8 cellular contexts compared by ENCODE assay signal in the genomic region with DNA sequence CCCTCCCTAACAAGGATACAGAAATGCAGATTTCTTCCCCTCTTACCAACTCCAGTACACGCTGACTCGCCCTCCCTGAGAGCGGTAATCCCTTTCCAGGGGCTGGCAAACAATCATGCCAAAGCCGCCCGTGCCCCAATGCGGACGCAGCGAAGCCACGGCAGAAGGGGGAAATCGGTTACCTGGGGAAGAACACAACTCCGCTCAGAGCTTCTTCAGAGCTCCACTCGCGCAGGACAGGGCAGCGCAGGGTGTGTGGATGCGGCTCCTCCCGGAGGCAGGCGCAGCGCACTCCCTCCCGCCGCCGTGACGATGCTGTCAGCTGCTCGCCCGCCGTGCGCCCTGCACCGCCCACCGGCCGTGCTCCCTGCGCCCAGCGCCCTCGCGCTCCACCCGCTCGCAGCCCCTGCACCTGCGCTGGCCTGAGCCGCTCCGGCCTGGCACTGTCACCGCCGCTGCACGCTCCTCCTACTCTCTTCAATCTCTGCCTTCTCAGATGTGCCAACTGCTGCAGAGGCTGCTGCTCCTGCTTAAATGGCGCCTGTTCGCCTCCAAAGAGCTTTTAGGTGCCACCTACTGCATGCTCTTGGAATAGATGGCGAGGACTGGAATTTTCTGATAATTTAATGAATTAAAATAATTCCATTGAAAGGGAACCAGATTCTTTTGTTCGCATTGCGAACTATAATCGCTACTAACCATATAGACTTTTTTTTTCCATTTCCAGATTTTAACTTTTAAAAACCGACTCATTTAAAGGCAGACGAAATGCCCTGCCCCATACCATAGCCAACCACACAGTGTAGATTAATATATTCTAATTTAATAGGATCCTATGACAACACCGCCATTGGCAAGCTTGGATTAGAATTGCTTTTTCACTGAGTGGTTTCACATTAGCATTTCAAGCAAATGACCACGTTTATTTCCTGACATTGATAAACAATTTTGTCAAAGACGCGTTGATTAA. TPM values are rescaled to one million over a fixed set of nuclear protein-coding genes. Genes with fewer than 3 reads are reported as not detected.
DNase-seq lines count a peak whose midpoint lies in the region; ATAC-seq, FAIRE-seq and TF ChIP-seq lines count a peak whose summit lies in the region.

DIRAS2 (minus strand) TSS at position 255 of the 970 bp plus-strand sequence. CDS start 28,997 bp downstream, outside the sequence.

- peaks cover 0 to 3% of the 10 kb centered on the region in 2 experiments; a peak in 3 of 4 replicates for H3K27me3 ChIP-seq in GM12878 (replicated peaks in 1 of 2; ENCODE audit: control insufficient read depth in 2 of 2, insufficient read depth in 2 of 2, low read length in 1 of 2)

- H3K4me1 ChIP-seq in HEK293 (ENCODE audit: control insufficient read depth, insufficient read depth, low read length) (no peaks in the 10 kb centered on the region), GM12878 (ENCODE audit: control insufficient read depth, insufficient read depth, low read length) (no peaks in the 10 kb centered on the region)

- no peak for TF ChIP-seq CTCF in HEK293 (tag by site-specific recombination; IDR thresholded peaks at IDR 0.05)
- TF ChIP-seq CTCF in GM12878 (IDR thresholded peaks at IDR 0.05 in 2 of 3, conservative IDR thresholded peaks at IDR 0.05 in 1 of 3; ENCODE audit: control insufficient read depth in 2 of 3, extremely low read depth in 1 of 3, insufficient read depth in 1 of 3, low read depth in 3 of 3, low read length in 3 of 3) = 0 out of 6 replicates have a peak, but pooled peaks of 1 of the 3 experiments have one; percentile 1

- intact Hi-C loops in GM12878 (cut with micrococcal nuclease; ENCODE audit: unreplicated experiment) = no loop called here

- no peak for TF ChIP-seq POLR2A in GM12878 (IDR thresholded peaks at IDR 0.05; ENCODE audit: low read depth, low read length)

- in situ Hi-C loops in GM12878 (cut with MboI) = no loop called here

- H3K4me2 ChIP-seq in GM12878 (ENCODE audit: control insufficient read depth, insufficient read depth) = 0 out of 2 replicates have a peak within 1 kb of the TSS, but pooled peaks have one; percentile 47

- WGBS in GM12878 (ENCODE audit: insufficient coverage, insufficient replicate concordance, low lambda C conversion rate, missing lambda C conversion rate) = 9% methylated on average over 48 of the region's 53 CpGs

- RAD21 ChIA-PET in GM12878 (lab: Charles Lee; ENCODE audit: unreplicated experiment) = no interaction called here

- H2AFZ ChIP-seq in GM12878 (ENCODE audit: control insufficient read depth, low read depth, low read length) = peak within 1 kb of the TSS; percentile 4; the same call in 1 of the 2 replicates

- peak; percentile 16; the same call in 1 of the 2 replicates for TF ChIP-seq RAD21 in GM12878 (IDR thresholded peaks at IDR 0.05; ENCODE audit: insufficient read depth, low read depth, low read length)

- DNase-seq in COLO668 (lab: John Stamatoyannopoulos, UW; ENCODE audit: unreplicated experiment) (peak; percentile 93), NCI-H510A treated with DMSO at 0.1 percent for 48 hours (lab: John Stamatoyannopoulos, UW) (peak; percentile 89), GM12878 (ENCODE audit: low read depth, low spot score) (no peak), iPS DF 19.7 (ENCODE audit: low read depth, low spot score) (peak; percentile 47), retina (peak; percentile 96)

- ATAC-seq in GM12878 = peak; percentile 69
- ATAC-seq in GM21576 (IDR thresholded peaks at IDR 0.05; ENCODE audit: unreplicated experiment) = no peak
- ATAC-seq in HG03139 (IDR thresholded peaks at IDR 0.05; ENCODE audit: unreplicated experiment) = no peak

- no peaks in the 10 kb centered on the region for H3K36me3 ChIP-seq in HEK293 (ENCODE audit: control insufficient read depth in 2 of 2, insufficient read depth in 1 of 2, low read length in 2 of 2)
- no peaks in the 10 kb centered on the region for H3K36me3 ChIP-seq in GM12878 (ENCODE audit: control insufficient read depth in 2 of 2, insufficient read depth in 2 of 2, low read length in 1 of 2)

- no TSS peak for BruUV-seq in GM12878 (replicated peaks; lab: Mats Ljungman, UMichigan)

- POLR2A ChIA-PET in HEK293 (lab: Yijun Ruan, JAX) (no interaction called here), GM12878 (lab: Charles Lee) (no interaction called here)

- H3K9ac ChIP-seq in GM12878 (ENCODE audit: control insufficient read depth, insufficient read depth, low read length) = no peak within 1 kb of the TSS

- FAIRE-seq in GM12878 (lab: Jason Lieb, UNC) = no peak

- SMC1A ChIA-PET in GM12878 (lab: Charles Lee; ENCODE audit: uncharacterized antibody, unreplicated experiment) = no interaction called here

- H3K27ac ChIP-seq in HEK293 (ENCODE audit: extremely low read depth, low read depth, low read length) (no peak within 1 kb of the TSS), GM12878 (ENCODE audit: control insufficient read depth, insufficient read depth) (no peak within 1 kb of the TSS)

- H3K79me2 ChIP-seq in GM12878 (ENCODE audit: control insufficient read depth, insufficient read depth, low read length) = no peaks in the 10 kb centered on the region

- TF ChIP-seq EP300 in GM12878 (IDR thresholded peaks at IDR 0.05; ENCODE audit: borderline replicate concordance in 1 of 2, control insufficient read depth in 1 of 2, low read depth in 2 of 2, low read length in 2 of 2) = no peak

- CTCF ChIA-PET in HEK293 (lab: Yijun Ruan, JAX) (interaction anchor here (0.6 to 1.2 kb wide), 9 partner anchors 19 to 500 kb away, joined by 3 to 6 read pairs (median 3); no protein-coding TSS in a partner anchor), GM12878 (lab: Yijun Ruan, JAX) (no interaction called here)

- H3K4me3 ChIP-seq in HEK293 (ENCODE audit: low read depth, low read length) = peak within 1 kb of the TSS; percentile 44
- peak within 1 kb of the TSS; percentile 39; the same call in 1 of the 2 replicates for H3K4me3 ChIP-seq in GM12878

- no peaks in the 10 kb centered on the region for H4K20me1 ChIP-seq in GM12878 (ENCODE audit: control insufficient read depth, insufficient read depth)

- no peaks in the 10 kb centered on the region for H3K9me3 ChIP-seq in HEK293 (ENCODE audit: control insufficient read depth, insufficient read depth, low read depth, low read length)
- H3K9me3 ChIP-seq in GM12878 (replicated peaks; ENCODE audit: control insufficient read depth, insufficient read depth, low read length) = no peaks in the 10 kb centered on the region

TF ChIP-seq in HEK293, 187 proteins besides CTCF, POLR2A, EP300 and RAD21 (continues in another document):
- no peak for TF ChIP-seq ZNF175 (tag by site-specific recombination; IDR thresholded peaks at IDR 0.05)
- peak; percentile 47 for TF ChIP-seq ZBTB20 (tag by site-specific recombination; IDR thresholded peaks at IDR 0.05)

TF ChIP-seq in GM12878, 131 proteins besides CTCF, POLR2A, EP300 and RAD21:
- peak; percentile 53; the same call in 1 of the 2 replicates for TF ChIP-seq YY1 (IDR thresholded peaks at IDR 0.05; ENCODE audit: low read depth, low read length)
- no peak for TF ChIP-seq USF1 (IDR thresholded peaks at IDR 0.05; ENCODE audit: borderline replicate concordance, extremely low read length, insufficient read depth, low read depth, low read length)

RNA-seq across cellular contexts. Expression of gene DIRAS2, which starts in this region (rescaled TPM):
- not detected in 2 replicates for total RNA-seq in GM12878 (2013; cell fraction: nucleolus; rRNA removed)
- not detected in 2 replicates for total RNA-seq in GM12878 (2014; rRNA removed)
- not detected in 2 replicates for total RNA-seq in GM12878 (2014; rRNA removed; fragmentation: Illumina TruSeq; extraction: Trizol)
- total RNA-seq in GM12878 (2021) = not detected in 2 replicates
- polyA plus RNA-seq in GM12878 (2011; ENCODE audit: low read depth) = not detected
- not detected in 2 replicates for polyA plus RNA-seq in GM12878 (2011; rRNA removed)
- polyA plus RNA-seq in GM12878 (2011; cell fraction: cytosol; rRNA removed) = not detected in 2 replicates
- polyA plus RNA-seq in GM12878 (2011; cell fraction: nucleus; rRNA removed) = not detected in 2 replicates
- polyA plus RNA-seq in GM12878 (2012) = not detected in 2 replicates
- not detected in 2 replicates for polyA plus RNA-seq in GM12878 (2014; fragmentation: Illumina TruSeq; extraction: Trizol)
- not detected for polyA plus RNA-seq in GM12878 (2014; fragmentation: Nextera tagmentation; extraction: Ambion mirVana)
- polyA plus RNA-seq in GM12878 (2014; rRNA removed) = not detected in 2 replicates
- polyA plus RNA-seq in GM12878 (2016; fragmentation: Nextera tagmentation; extraction: Ambion mirVana) = not detected
- not detected in 2 replicates for polyA minus RNA-seq in GM12878 (2011; rRNA and poly(A)+ RNA removed)
- not detected in 2 replicates for polyA minus RNA-seq in GM12878 (2011; cell fraction: cytosol; rRNA and poly(A)+ RNA removed)
- not detected in 2 replicates for polyA minus RNA-seq in GM12878 (2011; cell fraction: nucleus; rRNA and poly(A)+ RNA removed)

Comparison
In these comparisons a context has a peak if more than half of its experiments do, and no peak if none do; other contexts are left out.
1. Peak in ATAC-seq, H3K4me3 ChIP-seq and H3K4me2 ChIP-seq in GM12878; RNA of the gene not detected or under 1 TPM.